12 cellular contexts compared by ENCODE assay signal in the genomic region with DNA sequence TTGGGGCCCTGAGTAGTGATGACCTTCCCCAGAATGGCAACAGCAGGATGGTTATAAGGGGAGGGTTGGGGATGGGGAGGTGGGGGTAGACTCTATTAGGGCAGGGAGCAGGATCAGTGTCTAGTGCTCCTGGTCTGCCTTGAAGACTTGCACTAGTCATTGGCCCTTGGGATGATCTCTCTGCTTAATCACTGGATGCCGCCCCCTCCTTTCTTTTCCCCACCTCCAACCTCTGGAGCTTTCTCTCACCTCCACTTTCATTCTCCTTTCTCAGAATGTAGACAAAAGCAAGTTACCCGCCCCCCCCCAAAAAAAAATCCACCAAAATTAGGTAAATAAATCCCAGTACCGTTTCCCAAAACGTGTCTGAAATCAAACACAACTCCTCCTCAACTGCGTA. TPM values are rescaled to one million over a fixed set of nuclear protein-coding genes. Genes with fewer than 3 reads are reported as not detected.
"Had no signal": no experiment of that assay in that cellular context is flagged by ENCODE, and none has a peak within 500 bp of the region (broad histone marks: within the 10 kb centered on the region; RNA-seq: fewer than 3 reads in every experiment).

No MANE protein-coding gene starts in this region.

- H3K4me3 ChIP-seq: colonic mucosa, tibial artery had no signal

- DNase-seq: activated CD4-positive, alpha-beta T cell treated with anti-CD3 and anti-CD28 coated beads for 4 hours; activated CD8-positive, alpha-beta memory T cell treated with anti-CD3 and anti-CD28 coated beads, Interleukin-2, amount 50 U/mL, for 48 hours; activated CD8-positive, alpha-beta T cell treated with anti-CD3 and anti-CD28 coated beads, Interleukin-2, amount 10 ng/mL, durations not matched to agents 7 days and 5 days; activated naive CD8-positive, alpha-beta T cell treated with anti-CD3 and anti-CD28 coated beads, Interleukin-2, amount 50 U/mL, for 24 hours; colonic mucosa; effector memory CD4-positive, alpha-beta T cell; T-helper 1 cell; tibial artery had no signal

- H3K36me3 ChIP-seq: colonic mucosa, tibial artery had no signal

- ATAC-seq: activated CD8-positive, alpha-beta T cell treated with anti-CD3 and anti-CD28 coated beads, Interleukin-2, amount 10 ng/mL, durations not matched to agents 7 days and 5 days; activated naive CD8-positive, alpha-beta T cell treated with anti-CD3 and anti-CD28 coated beads, Interleukin-2, amount 50 U/mL, for 24 hours had no signal

- H3K9me3 ChIP-seq: colonic mucosa had no signal

- H3K27ac ChIP-seq: colonic mucosa, tibial artery, VCaP had no signal

RNA-seq across cellular contexts. Expression of a gene that starts 2.8 kb away (rescaled TPM):
- total RNA-seq: activated CD8-positive, alpha-beta T cell treated with anti-CD3 and anti-CD28 coated beads, Interleukin-2, amount 10 ng/mL, durations not matched to agents 7 days and 5 days; mesenteric fat pad; smooth muscle cell had no signal
- polyA plus RNA-seq: liver, smooth muscle cell had no signal
